Comparison of ENCODE assay signal across 3 cellular contexts in the genomic region with DNA sequence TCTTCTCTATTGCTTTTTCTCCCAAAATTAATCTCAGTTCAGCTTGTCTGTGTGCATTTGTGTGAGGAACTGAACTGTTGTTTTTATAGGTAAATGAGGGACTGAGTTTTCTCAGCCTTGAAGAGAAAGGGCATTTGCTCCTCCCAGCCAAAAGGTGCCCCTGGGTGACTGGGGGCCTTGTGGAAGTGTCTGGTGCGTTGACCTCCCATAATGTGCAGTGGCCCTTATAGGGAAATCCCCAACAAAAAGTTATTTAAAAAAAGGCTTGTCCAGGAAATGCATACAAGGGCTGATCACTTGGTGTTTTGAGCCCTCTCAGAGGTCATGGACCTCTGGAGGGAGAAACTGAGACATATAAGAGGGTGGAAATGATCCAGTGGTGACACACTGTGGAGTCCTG.
"Had no signal": no experiment of that assay in that cellular context is flagged by ENCODE, and none has a peak within 500 bp of the region (broad histone marks: within the 10 kb centered on the region; RNA-seq: fewer than 3 reads in every experiment).

No MANE protein-coding gene starts in this region.

- ATAC-seq: GM12878 had no signal

- DNase-seq: GDM1, GF-D8 had no signal
